In the genomic region with DNA sequence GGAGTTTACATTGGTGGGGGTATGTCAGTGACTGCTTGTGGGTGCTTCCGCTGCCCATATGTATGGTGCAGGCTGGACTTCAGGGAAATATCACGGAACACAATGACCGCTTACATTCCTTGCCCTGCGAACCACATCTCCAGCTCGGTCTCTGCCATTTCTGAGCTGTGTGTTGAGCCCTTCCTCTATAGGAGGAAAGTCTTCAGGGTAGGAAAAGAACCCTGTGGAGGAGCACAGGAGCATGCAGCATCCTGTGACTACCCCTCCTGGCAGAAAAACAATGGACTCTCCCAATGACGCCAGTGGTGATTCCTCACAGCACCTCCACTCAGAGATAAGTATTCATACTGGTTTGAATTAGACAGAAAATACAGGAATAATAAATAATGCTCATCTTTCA, we compare ENCODE assay signal across 1 cellular context.
TF ChIP-seq lines count a peak whose summit lies in the region.

No MANE protein-coding gene starts in this region.

TF ChIP-seq in K562, 482 proteins besides CTCF, POLR2A, EP300 and RAD21:
- TF ChIP-seq FOXK2 (conservative IDR thresholded peaks at IDR 0.05 in 1 of 2, IDR thresholded peaks at IDR 0.05 in 1 of 2; ENCODE audit: low read depth in 2 of 2) (peak in 1 of 2 experiments; percentile 53; a peak in 1 of 4 replicates), BRF2 (IDR thresholded peaks at IDR 0.05; ENCODE audit: borderline replicate concordance, insufficient read depth, insufficient read length) (no peak), ATF7 (IDR thresholded peaks at IDR 0.05) (peak; percentile 78), PKNOX1 (IDR thresholded peaks at IDR 0.05) (peak; percentile 22; the same call in 1 of the 2 replicates)
- TF ChIP-seq, protein P1, sequence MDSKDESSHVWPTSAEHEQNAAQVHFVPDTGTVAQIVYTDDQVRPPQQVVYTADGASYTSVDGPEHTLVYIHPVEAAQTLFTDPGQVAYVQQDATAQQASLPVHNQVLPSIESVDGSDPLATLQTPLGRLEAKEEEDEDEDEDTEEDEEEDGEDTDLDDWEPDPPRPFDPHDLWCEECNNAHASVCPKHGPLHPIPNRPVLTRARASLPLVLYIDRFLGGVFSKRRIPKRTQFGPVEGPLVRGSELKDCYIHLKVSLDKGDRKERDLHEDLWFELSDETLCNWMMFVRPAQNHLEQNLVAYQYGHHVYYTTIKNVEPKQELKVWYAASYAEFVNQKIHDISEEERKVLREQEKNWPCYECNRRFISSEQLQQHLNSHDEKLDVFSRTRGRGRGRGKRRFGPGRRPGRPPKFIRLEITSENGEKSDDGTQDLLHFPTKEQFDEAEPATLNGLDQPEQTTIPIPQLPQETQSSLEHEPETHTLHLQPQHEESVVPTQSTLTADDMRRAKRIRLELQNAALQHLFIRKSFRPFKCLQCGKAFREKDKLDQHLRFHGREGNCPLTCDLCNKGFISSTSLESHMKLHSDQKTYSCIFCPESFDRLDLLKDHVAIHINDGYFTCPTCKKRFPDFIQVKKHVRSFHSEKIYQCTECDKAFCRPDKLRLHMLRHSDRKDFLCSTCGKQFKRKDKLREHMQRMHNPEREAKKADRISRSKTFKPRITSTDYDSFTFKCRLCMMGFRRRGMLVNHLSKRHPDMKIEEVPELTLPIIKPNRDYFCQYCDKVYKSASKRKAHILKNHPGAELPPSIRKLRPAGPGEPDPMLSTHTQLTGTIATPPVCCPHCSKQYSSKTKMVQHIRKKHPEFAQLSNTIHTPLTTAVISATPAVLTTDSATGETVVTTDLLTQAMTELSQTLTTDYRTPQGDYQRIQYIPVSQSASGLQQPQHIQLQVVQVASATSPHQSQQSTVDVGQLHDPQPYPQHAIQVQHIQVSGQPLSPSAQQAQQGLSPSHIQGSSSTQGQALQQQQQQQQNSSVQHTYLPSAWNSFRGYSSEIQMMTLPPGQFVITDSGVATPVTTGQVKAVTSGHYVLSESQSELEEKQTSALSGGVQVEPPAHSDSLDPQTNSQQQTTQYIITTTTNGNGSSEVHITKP (IDR thresholded peaks at IDR 0.05; ENCODE audit: partially characterized antibody), result peak; percentile 97
